Comparison of ENCODE assay signal across 11 cellular contexts in the genomic region with DNA sequence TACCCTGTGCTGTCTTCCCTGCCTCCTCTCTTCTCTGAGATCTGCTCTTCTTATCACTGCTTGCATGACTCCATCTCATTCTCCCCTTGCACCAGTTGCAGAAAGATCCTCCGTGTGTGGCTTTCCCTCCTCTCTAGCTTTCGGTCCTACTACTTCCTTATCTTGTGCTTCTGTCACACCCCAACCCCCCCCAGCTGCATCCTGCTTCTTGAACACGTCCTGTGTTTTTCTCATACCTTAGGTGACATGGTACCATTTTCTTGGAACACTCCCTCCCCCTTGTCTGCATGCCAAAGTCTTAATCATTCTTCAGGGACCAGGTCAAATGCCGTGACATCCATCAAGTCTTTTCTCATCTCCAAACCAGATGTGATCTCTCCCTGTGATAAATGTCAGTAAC. TPM values are rescaled to one million over a fixed set of nuclear protein-coding genes. Genes with fewer than 3 reads are reported as not detected.
DNase-seq lines count a peak whose midpoint lies in the region; ATAC-seq and TF ChIP-seq lines count a peak whose summit lies in the region.
"Had no signal": no experiment of that assay in that cellular context is flagged by ENCODE, and none has a peak within 500 bp of the region (broad histone marks: within the 10 kb centered on the region; RNA-seq: fewer than 3 reads in every experiment).

No MANE protein-coding gene starts in this region.

- TF ChIP-seq CTCF in Caco-2 (IDR thresholded peaks at IDR 0.05; ENCODE audit: insufficient read depth in 1 of 2, low read depth in 1 of 2, low read length in 1 of 2, severe bottlenecking in 1 of 2, unreplicated experiment in 1 of 2), result no peak

- ATAC-seq in stimulated activated naive CD8-positive, alpha-beta T cell treated with anti-CD3 and anti-CD28 coated beads, Interleukin-15, Interleukin-2, amounts not matched to agents 100 U/mL and 50 U/mL, for 24 hours, result no peak
- ATAC-seq: body of pancreas had no signal

- CTCF ChIA-PET in activated CD4-positive, alpha-beta memory T cell treated with anti-CD3 and anti-CD28 coated beads, Interleukin-2, amount 10 ng/mL, durations not matched to agents 7 days and 5 days (lab: Charles Lee), result no interaction called here
- CTCF ChIA-PET in Caco-2 (lab: Charles Lee), result no interaction called here

- no peaks in the 10 kb centered on the region for H3K9me3 ChIP-seq in muscle layer of duodenum (ENCODE audit: control insufficient read depth in 1 of 2, low read length in 2 of 2)
- no peaks in the 10 kb centered on the region for H3K9me3 ChIP-seq in Caco-2
- H3K9me3 ChIP-seq: body of pancreas had no signal

- H3K9me3 Mint-ChIP-seq in stimulated activated naive CD8-positive, alpha-beta T cell treated with anti-CD3 and anti-CD28 coated beads, Interleukin-15, Interleukin-2, amounts not matched to agents 100 ng/mL and 50 ng/mL, for 24 hours, result no peaks in the 10 kb centered on the region
- no peaks in the 10 kb centered on the region for H3K9me3 Mint-ChIP-seq in activated CD4-positive, alpha-beta memory T cell treated with anti-CD3 and anti-CD28 coated beads, Interleukin-2, amount 10 ng/mL, durations not matched to agents 7 days and 5 days
- H3K9me3 Mint-ChIP-seq in Caco-2 (ENCODE audit: unreplicated experiment), result no peaks in the 10 kb centered on the region

- H3K4me1 ChIP-seq in muscle layer of duodenum (ENCODE audit: control insufficient read depth in 1 of 2, insufficient read depth in 2 of 2, low read length in 2 of 2) (peaks cover 11 to 35% of the 10 kb centered on the region in 2 donors), Caco-2 (no peaks in the 10 kb centered on the region)
- H3K4me1 ChIP-seq: body of pancreas had no signal

- no peaks in the 10 kb centered on the region for H3K27me3 ChIP-seq in muscle layer of duodenum (ENCODE audit: low read depth, low read length)
- H3K27me3 ChIP-seq in Caco-2 (replicated peaks; ENCODE audit: control insufficient read depth, insufficient read depth, low read length), result no peaks in the 10 kb centered on the region
- H3K27me3 ChIP-seq: body of pancreas had no signal

- H3K4me1 Mint-ChIP-seq in stimulated activated naive CD8-positive, alpha-beta T cell treated with anti-CD3 and anti-CD28 coated beads, Interleukin-15, Interleukin-2, amounts not matched to agents 100 ng/mL and 50 ng/mL, for 24 hours (ENCODE audit: low read depth), result peaks cover 35% of the 10 kb centered on the region
- peaks cover 52% of the 10 kb centered on the region for H3K4me1 Mint-ChIP-seq in activated CD4-positive, alpha-beta memory T cell treated with anti-CD3 and anti-CD28 coated beads, Interleukin-2, amount 10 ng/mL, durations not matched to agents 7 days and 5 days
- no peaks in the 10 kb centered on the region for H3K4me1 Mint-ChIP-seq in Caco-2 (ENCODE audit: low read depth, unreplicated experiment)

- H3K27ac ChIP-seq in muscle layer of duodenum (ENCODE audit: low read length), result peak overlapping the region; percentile 74
- H3K27ac ChIP-seq: body of pancreas, PC-9 had no signal

- no peak overlapping the region for H3K4me3 ChIP-seq in muscle layer of duodenum (ENCODE audit: low read depth in 1 of 2, low read length in 2 of 2)
- no peak overlapping the region for H3K4me3 ChIP-seq in Caco-2 (ENCODE audit: low read depth, low read length)
- H3K4me3 ChIP-seq: body of pancreas, PC-9 had no signal

- no peak overlapping the region for H3K4me3 Mint-ChIP-seq in stimulated activated naive CD8-positive, alpha-beta T cell treated with anti-CD3 and anti-CD28 coated beads, Interleukin-15, Interleukin-2, amounts not matched to agents 100 ng/mL and 50 ng/mL, for 24 hours
- H3K4me3 Mint-ChIP-seq in activated CD4-positive, alpha-beta memory T cell treated with anti-CD3 and anti-CD28 coated beads, Interleukin-2, amount 10 ng/mL, durations not matched to agents 7 days and 5 days, result peak overlapping the region; percentile 68
- H3K4me3 Mint-ChIP-seq in Caco-2 (ENCODE audit: unreplicated experiment), result no peak overlapping the region

- no peaks in the 10 kb centered on the region for H3K36me3 Mint-ChIP-seq in stimulated activated naive CD8-positive, alpha-beta T cell treated with anti-CD3 and anti-CD28 coated beads, Interleukin-15, Interleukin-2, amounts not matched to agents 100 ng/mL and 50 ng/mL, for 24 hours (ENCODE audit: low read depth)
- peaks cover 6% of the 10 kb centered on the region for H3K36me3 Mint-ChIP-seq in activated CD4-positive, alpha-beta memory T cell treated with anti-CD3 and anti-CD28 coated beads, Interleukin-2, amount 10 ng/mL, durations not matched to agents 7 days and 5 days (ENCODE audit: low read depth)
- H3K36me3 Mint-ChIP-seq in Caco-2 (ENCODE audit: insufficient read depth, unreplicated experiment), result no peaks in the 10 kb centered on the region

- intact Hi-C loops in Caco-2 (cut with micrococcal nuclease; ENCODE audit: unreplicated experiment), result no loop called here

- peak overlapping the region; percentile 50 for H3K27ac Mint-ChIP-seq in stimulated activated naive CD8-positive, alpha-beta T cell treated with anti-CD3 and anti-CD28 coated beads, Interleukin-15, Interleukin-2, amounts not matched to agents 100 ng/mL and 50 ng/mL, for 24 hours
- H3K27ac Mint-ChIP-seq in activated CD4-positive, alpha-beta memory T cell treated with anti-CD3 and anti-CD28 coated beads, Interleukin-2, amount 10 ng/mL, durations not matched to agents 7 days and 5 days, result peak overlapping the region; percentile 86
- H3K27ac Mint-ChIP-seq in Caco-2 (ENCODE audit: unreplicated experiment), result no peak overlapping the region

- POLR2A ChIA-PET in activated CD4-positive, alpha-beta memory T cell treated with anti-CD3 and anti-CD28 coated beads, Interleukin-2, amount 10 ng/mL, durations not matched to agents 7 days and 5 days (lab: Charles Lee), result interaction anchor here (1.3 kb wide), 1 partner anchor 11 kb away, joined by 3 read pairs; no protein-coding TSS in a partner anchor
- POLR2A ChIA-PET in Caco-2 (lab: Charles Lee), result no interaction called here

- no TSS peak for BruUV-seq in Caco-2 (replicated peaks; lab: Mats Ljungman, UMichigan)

- DNase-seq in stimulated activated naive CD8-positive, alpha-beta T cell treated with anti-CD3 and anti-CD28 coated beads, Interleukin-15, Interleukin-2, amounts not matched to agents 100 U/mL and 50 U/mL, for 24 hours, result no peak
- peak; percentile 46 for DNase-seq in activated CD4-positive, alpha-beta memory T cell treated with anti-CD3 and anti-CD28 coated beads, Interleukin-2, amount 10 ng/mL, durations not matched to agents 7 days and 5 days
- DNase-seq in NCI-H1694 (lab: John Stamatoyannopoulos, UW), result no peak
- DNase-seq in cortex of kidney (lab: John Stamatoyannopoulos, UW), result no peak
- no peak for DNase-seq in activated gamma-delta T cell (lab: John Stamatoyannopoulos, UW)
- DNase-seq in Caco-2, result no peak
- DNase-seq: body of pancreas, NCI-H187, PC-9 had no signal

- H3K36me3 ChIP-seq in muscle layer of duodenum (ENCODE audit: control insufficient read depth in 1 of 2, insufficient read depth in 2 of 2, low read length in 2 of 2), result no peaks in the 10 kb centered on the region
- H3K36me3 ChIP-seq in Caco-2 (ENCODE audit: control insufficient read depth, insufficient read depth, low read length), result no peaks in the 10 kb centered on the region

- H3K27me3 Mint-ChIP-seq in stimulated activated naive CD8-positive, alpha-beta T cell treated with anti-CD3 and anti-CD28 coated beads, Interleukin-15, Interleukin-2, amounts not matched to agents 100 ng/mL and 50 ng/mL, for 24 hours, result no peaks in the 10 kb centered on the region
- H3K27me3 Mint-ChIP-seq in activated CD4-positive, alpha-beta memory T cell treated with anti-CD3 and anti-CD28 coated beads, Interleukin-2, amount 10 ng/mL, durations not matched to agents 7 days and 5 days, result no peaks in the 10 kb centered on the region
- peaks cover 3% of the 10 kb centered on the region for H3K27me3 Mint-ChIP-seq in Caco-2 (ENCODE audit: insufficient read depth, unreplicated experiment)

RNA-seq across cellular contexts. Expression of gene FHL1, which starts 46.4 kb away (rescaled TPM):
- total RNA-seq in activated CD4-positive, alpha-beta memory T cell treated with anti-CD3 and anti-CD28 coated beads, Interleukin-2, amount 10 ng/mL, durations not matched to agents 7 days and 5 days, result 10 to 100 TPM; 25.5 to 31.0 TPM
- 0.16 TPM in 1 of 2 replicates, not detected in the other for total RNA-seq in Caco-2 (2022)

RNA-seq across cellular contexts. Expression of gene MAP7D3, which starts 57.4 kb away (rescaled TPM):
- 10 to 100 TPM; 14.5 to 14.8 TPM for total RNA-seq in activated CD4-positive, alpha-beta memory T cell treated with anti-CD3 and anti-CD28 coated beads, Interleukin-2, amount 10 ng/mL, durations not matched to agents 7 days and 5 days
- total RNA-seq in Caco-2 (2022), result 5.7 and 6.0 TPM in 2 replicates

Comparison
In these comparisons a context has a peak if more than half of its experiments do, and no peak if none do; other contexts are left out.
1. RNA of gene FHL1, which starts 46.4 kb away (total RNA-seq): 25.5 to 31.0 TPM in activated CD4-positive, alpha-beta memory T cell treated with anti-CD3 and anti-CD28 coated beads, Interleukin-2, amount 10 ng/mL, durations not matched to agents 7 days and 5 days; 0.16 TPM in Caco-2; every median in the first group is over 10 times any median in the second.